Comparison of ENCODE assay signal across 8 cellular contexts in genomic region chr12:48157889-48158370, GRCh38. TPM values are rescaled to one million over a fixed set of nuclear protein-coding genes. Genes with fewer than 3 reads are reported as not detected.
DNase-seq lines count a peak whose midpoint lies in the region; ATAC-seq and TF ChIP-seq lines count a peak whose summit lies in the region.

No MANE protein-coding gene starts in this region.

- intact Hi-C loops in MCF 10A (cut with micrococcal nuclease) (loop anchor here (2.0 to 5.0 kb wide), 2 partner anchors 51 to 156 kb away; partner anchors contain the start of genes COL2A1 and SENP1), natural killer cell (cut with micrococcal nuclease) (loop anchor here (1.0 kb wide), 2 partner anchors 40 to 52 kb away; partner anchors contain the start of gene SENP1)

- no peaks in the 10 kb centered on the region; a peak in 1 of 22 replicates for H4K20me1 ChIP-seq in BLaER1 treated with 17β-estradiol and CSF1 and Interleukin-3, amounts not matched to agents 10 nM and 100 nM

- H3K27ac Mint-ChIP-seq in MCF 10A (ENCODE audit: low read depth, unreplicated experiment) (peak overlapping the region; percentile 91), natural killer cell (peak overlapping the region; percentile 95 to 98)

- CTCF ChIA-PET in MCF 10A (lab: Yijun Ruan, JAX): interaction anchor here (0.5 to 2.2 kb wide), 7 partner anchors 7 to 222 kb away, joined by 3 to 9 read pairs (median 3); no protein-coding TSS in a partner anchor

- POLR2A ChIA-PET in MCF 10A (lab: Yijun Ruan, JAX): interaction anchor here (0.7 to 1.9 kb wide), 4 partner anchors 10 to 952 kb away, joined by 3 to 14 read pairs (median 7); partner anchors contain the start of genes PFKM and SENP1

- peak overlapping the region; percentile 71 to 99 (median 93) for H3K4me2 ChIP-seq in BLaER1 treated with 17β-estradiol and CSF1 and Interleukin-3, amounts not matched to agents 10 nM and 100 nM

- H3K36me3 Mint-ChIP-seq in MCF 10A (ENCODE audit: insufficient read depth, unreplicated experiment): peaks cover 10% of the 10 kb centered on the region
- H3K36me3 Mint-ChIP-seq in natural killer cell: peaks cover 8% of the 10 kb centered on the region

- H3K4me3 Mint-ChIP-seq in MCF 10A (ENCODE audit: unreplicated experiment): peak overlapping the region; percentile 90
- H3K4me3 Mint-ChIP-seq in natural killer cell: peak overlapping the region; percentile 96

- peaks cover 4% of the 10 kb centered on the region for H3K4me1 Mint-ChIP-seq in MCF 10A (ENCODE audit: insufficient read depth, unreplicated experiment)
- peaks cover 30 to 35% of the 10 kb centered on the region in 2 donors for H3K4me1 Mint-ChIP-seq in natural killer cell

- in situ Hi-C loops in GM13977 (cut with MboI; ENCODE audit: low pct_unique_long_range_greater_than_20kb, low sequenced_read_pairs, unreplicated experiment): loop anchor here (25.0 kb wide), 1 partner anchor 421 kb away; the partner anchor contains the start of gene ENDOU

- H3K9me3 Mint-ChIP-seq in MCF 10A (ENCODE audit: unreplicated experiment) (no peaks in the 10 kb centered on the region), natural killer cell (no peaks in the 10 kb centered on the region)

- TF ChIP-seq CTCF in MCF 10A (IDR thresholded peaks at IDR 0.05; ENCODE audit: unreplicated experiment) (no peak), natural killer cell (IDR thresholded peaks at IDR 0.05) (no peak), GM13977 (IDR thresholded peaks at IDR 0.05; ENCODE audit: extremely low read depth, insufficient read depth, missing control alignments) (no peak)

- H3K27ac ChIP-seq in BLaER1 treated with 17β-estradiol and CSF1 and Interleukin-3, amounts not matched to agents 10 nM and 100 nM: peak overlapping the region; percentile 46 to 87 (median 72); a peak in 18 of 22 replicates
- H3K27ac ChIP-seq in HUES48 (ENCODE audit: low read depth, low read length): peak overlapping the region; percentile 30

- no TSS peak for BruUV-seq in MCF 10A (replicated peaks; lab: Mats Ljungman, UMichigan)

- peak overlapping the region; percentile 68 to 95 (median 82) for H3K4me3 ChIP-seq in BLaER1 treated with 17β-estradiol and CSF1 and Interleukin-3, amounts not matched to agents 10 nM and 100 nM
- H3K4me3 ChIP-seq in HUES48 (ENCODE audit: low read depth, low read length): peak overlapping the region; percentile 97

- ATAC-seq in natural killer cell: peak in 1 of 3 donors; percentile 0
- no peak for ATAC-seq in GM19452 (IDR thresholded peaks at IDR 0.05; ENCODE audit: unreplicated experiment)

- peaks cover 5 to 20% (median 9%) of the 10 kb centered on the region in 11 experiments; a peak in 19 of 22 replicates for H3K36me3 ChIP-seq in BLaER1 treated with 17β-estradiol and CSF1 and Interleukin-3, amounts not matched to agents 10 nM and 100 nM
- H3K36me3 ChIP-seq in HUES48 (ENCODE audit: control insufficient read depth, insufficient read depth, low read length): no peaks in the 10 kb centered on the region

- H3K27me3 ChIP-seq in BLaER1 treated with 17β-estradiol and CSF1 and Interleukin-3, amounts not matched to agents 10 nM and 100 nM: no peaks in the 10 kb centered on the region
- no peaks in the 10 kb centered on the region for H3K27me3 ChIP-seq in HUES48 (ENCODE audit: control insufficient read depth, insufficient read depth, low read length)

- H3K27me3 Mint-ChIP-seq in MCF 10A (ENCODE audit: insufficient read depth, unreplicated experiment) (no peaks in the 10 kb centered on the region), natural killer cell (ENCODE audit: low read depth in 2 of 2) (peaks cover 0 to under 1% of the 10 kb centered on the region in 2 donors)

- H3K9ac ChIP-seq in BLaER1 treated with 17β-estradiol and CSF1 and Interleukin-3, amounts not matched to agents 10 nM and 100 nM: peak overlapping the region in 10 of 11 experiments; percentile 73 to 88 (median 82); a peak in 19 of 22 replicates
- H3K9ac ChIP-seq in HUES48 (ENCODE audit: low read depth, low read length): no peak overlapping the region

- DNase-seq in MCF 10A (ENCODE audit: unreplicated experiment) (no peak), natural killer cell (no peak), NCI-H345 (lab: John Stamatoyannopoulos, UW) (no peak), NCI-H345 treated with DMSO at 0.1 percent for 48 hours (lab: John Stamatoyannopoulos, UW; ENCODE audit: unreplicated experiment) (no peak), GM13977 (ENCODE audit: low spot score) (no peak)

- no peaks in the 10 kb centered on the region for H3K9me3 ChIP-seq in BLaER1 treated with 17β-estradiol and CSF1 and Interleukin-3, amounts not matched to agents 10 nM and 100 nM (replicated peaks in 1 of 11)
- no peaks in the 10 kb centered on the region for H3K9me3 ChIP-seq in HUES48 (ENCODE audit: control insufficient read depth, insufficient read depth, low read length)

- peaks cover 8 to 31% (median 17%) of the 10 kb centered on the region in 10 experiments for H3K4me1 ChIP-seq in BLaER1 treated with 17β-estradiol and CSF1 and Interleukin-3, amounts not matched to agents 10 nM and 100 nM
- H3K4me1 ChIP-seq in HUES48 (ENCODE audit: control insufficient read depth, insufficient read depth, low read length): peaks cover 9% of the 10 kb centered on the region; the same call in 1 of the 2 replicates

RNA-seq across cellular contexts. Expression of gene ASB8, which starts 0.6 kb away (rescaled TPM):
- total RNA-seq in MCF 10A (2022) (23.0 and 24.0 TPM in 2 replicates), natural killer cell (10 to 100 TPM; 62.9 to 73.8 (median 71.3) TPM)

RNA-seq across cellular contexts. Expression of gene CCDC184, which starts 25.5 kb away (rescaled TPM):
- total RNA-seq in MCF 10A (2022): not detected in 2 replicates
- 1 to 10 TPM; 3.0 to 6.2 (median 4.2) TPM for total RNA-seq in natural killer cell

RNA-seq across cellular contexts. Expression of gene PFKM, which starts 38.8 kb away (rescaled TPM):
- total RNA-seq in MCF 10A (2022): 65.9 and 69.3 TPM in 2 replicates
- total RNA-seq in natural killer cell: 10 to 100 TPM in 1 of 3 donors, 1 to 10 TPM in 2; 6.2 to 13.5 (median 6.4) TPM

RNA-seq across cellular contexts. Expression of gene OR10AD1, which starts 45.2 kb away (rescaled TPM):
- total RNA-seq in MCF 10A (2022): not detected in 2 replicates
- not detected for total RNA-seq in natural killer cell

RNA-seq across cellular contexts. Expression of gene SENP1, which starts 52.1 kb away (rescaled TPM):
- total RNA-seq in MCF 10A (2022) (21.7 and 24.5 TPM in 2 replicates), natural killer cell (10 to 100 TPM; 35.6 to 39.6 (median 36.8) TPM)
